ENCODE assay signal across 23 cellular contexts in genomic region chr14:30035361-30035760, GRCh38.
"Had no signal": no experiment of that assay in that cellular context is flagged by ENCODE, and none has a peak within 500 bp of the region (broad histone marks: within the 10 kb centered on the region; RNA-seq: fewer than 3 reads in every experiment).

No MANE protein-coding gene starts in this region.

- H3K36me3 ChIP-seq: brain microvascular endothelial cell, heart left ventricle had no signal

- H3K27ac ChIP-seq: brain microvascular endothelial cell, coronary artery, dorsolateral prefrontal cortex, heart left ventricle had no signal

- ATAC-seq: activated T-cell treated with anti-CD3 and anti-CD28 coated beads, Interleukin-2, amount 50 U/mL, for 4 hours; activated T-helper 17 cell treated with anti-CD3 and anti-CD28 coated beads, Interleukin-2, amount 50 U/mL, for 72 hours; esophagus mucosa; heart left ventricle; WTC11 had no signal

- H3K27me3 ChIP-seq: brain microvascular endothelial cell, dorsolateral prefrontal cortex, heart left ventricle had no signal

- DNase-seq: activated CD4-positive, alpha-beta memory T cell treated with anti-CD3 and anti-CD28 coated beads, Interleukin-2, amount 10 ng/mL, durations not matched to agents 7 days and 5 days; activated CD4-positive, alpha-beta T cell treated with anti-CD3 and anti-CD28 coated beads for 1 hour; activated CD4-positive, alpha-beta T cell treated with anti-CD3 and anti-CD28 coated beads for 4 hours; activated CD4-positive, alpha-beta T cell treated with anti-CD3 and anti-CD28 coated beads, Interleukin-2, amount 10 ng/mL, durations not matched to agents 7 days and 5 days; activated CD4-positive, alpha-beta T cell treated with anti-CD3 and anti-CD28 coated beads, Interleukin-2, amount 50 U/mL, for 4 hours; activated effector memory CD4-positive, alpha-beta T cell treated with Interleukin-2 at 50 U/mL for 16 hours; activated gamma-delta T cell treated with Interleukin-2 at 50 U/mL for 16 hours; activated naive CD4-positive, alpha-beta T cell treated with anti-CD3 and anti-CD28 coated beads, Interleukin-2, amount 50 U/mL, for 16 hours; activated naive CD4-positive, alpha-beta T cell treated with Interleukin-2 at 50 U/mL for 16 hours; activated T-cell treated with anti-CD3 and anti-CD28 coated beads, Interleukin-2, amount 50 U/mL, for 4 hours; amniotic stem cell; anterior cingulate cortex; brain microvascular endothelial cell; dorsolateral prefrontal cortex; effector memory CD4-positive, alpha-beta T cell; endodermal cell; glutamatergic neuron; heart left ventricle; T-helper 2 cell had no signal

- H3K4me3 ChIP-seq: coronary artery, dorsolateral prefrontal cortex, heart left ventricle had no signal
